In genomic region chr14:61561144-61561543, GRCh38 we compare ENCODE assay signal across 10 cellular contexts.
A peak's percentile ranks its signal among the peaks of the same experiment; 100 is the strongest.
DNase-seq lines count a peak whose midpoint lies in the region; ATAC-seq and TF ChIP-seq lines count a peak whose summit lies in the region.
"Had no signal": no experiment of that assay in that cellular context is flagged by ENCODE, and none has a peak within 500 bp of the region (broad histone marks: within the 10 kb centered on the region; RNA-seq: fewer than 3 reads in every experiment).

No MANE protein-coding gene starts in this region.

- 80% methylated on average over 1 of the region's 3 CpGs; no CpG with 5 or more reads in 1 of the 2 experiments for WGBS in mesodermal cell (ENCODE audit: insufficient coverage in 2 of 2), 2 experiments

- intact Hi-C loops in natural killer cell (cut with micrococcal nuclease) = no loop called here

- H3K27me3 Mint-ChIP-seq in natural killer cell treated with Interleukin-12 subunit alpha and Interleukin-12 subunit beta and Interleukin-15 and Interleukin-18, amount 100 ng/mL, for 72 hours = no peaks in the 10 kb centered on the region
- H3K27me3 Mint-ChIP-seq in natural killer cell (ENCODE audit: low read depth in 2 of 2) = no peaks in the 10 kb centered on the region
- no peaks in the 10 kb centered on the region for H3K27me3 Mint-ChIP-seq in chondrocyte (ENCODE audit: low read depth)

- H3K27ac ChIP-seq in mesodermal cell (ENCODE audit: low read depth, low read length, severe bottlenecking) = peak overlapping the region; percentile 97

- peak overlapping the region; percentile 89 for H3K4me3 Mint-ChIP-seq in natural killer cell treated with Interleukin-12 subunit alpha and Interleukin-12 subunit beta and Interleukin-15 and Interleukin-18, amount 100 ng/mL, for 72 hours
- H3K4me3 Mint-ChIP-seq in natural killer cell = no peak overlapping the region
- peak overlapping the region; percentile 18 for H3K4me3 Mint-ChIP-seq in chondrocyte (ENCODE audit: unreplicated experiment)
- H3K4me3 Mint-ChIP-seq: activated T-cell treated with anti-CD3 and anti-CD28 coated beads, Interleukin-2, amount 50 U/mL, for 4 hours had no signal

- H3K4me3 ChIP-seq in mesodermal cell (ENCODE audit: extremely low read depth, insufficient read depth, low read length, poor library complexity, severe bottlenecking) = no peak overlapping the region

- peaks cover 56% of the 10 kb centered on the region for H3K4me1 ChIP-seq in mesodermal cell (ENCODE audit: control insufficient read depth, insufficient read depth, low read length, poor library complexity, severe bottlenecking)

- H3K9me3 Mint-ChIP-seq in natural killer cell treated with Interleukin-12 subunit alpha and Interleukin-12 subunit beta and Interleukin-15 and Interleukin-18, amount 100 ng/mL, for 72 hours = no peaks in the 10 kb centered on the region
- H3K9me3 Mint-ChIP-seq in natural killer cell (no peaks in the 10 kb centered on the region), chondrocyte (ENCODE audit: low read depth) (peaks cover 5% of the 10 kb centered on the region)

- peak overlapping the region; percentile 99 to 100 for H3K27ac Mint-ChIP-seq in natural killer cell treated with Interleukin-12 subunit alpha and Interleukin-12 subunit beta and Interleukin-15 and Interleukin-18, amount 100 ng/mL, for 72 hours
- H3K27ac Mint-ChIP-seq in natural killer cell (no peak overlapping the region), chondrocyte (ENCODE audit: unreplicated experiment) (peak overlapping the region; percentile 97)

- H3K36me3 Mint-ChIP-seq in natural killer cell treated with Interleukin-12 subunit alpha and Interleukin-12 subunit beta and Interleukin-15 and Interleukin-18, amount 100 ng/mL, for 72 hours = peaks cover 8% of the 10 kb centered on the region
- H3K36me3 Mint-ChIP-seq in natural killer cell (no peaks in the 10 kb centered on the region), chondrocyte (ENCODE audit: low read depth) (no peaks in the 10 kb centered on the region)

- peaks cover 68 to 76% of the 10 kb centered on the region in 2 donors for H3K4me1 Mint-ChIP-seq in natural killer cell treated with Interleukin-12 subunit alpha and Interleukin-12 subunit beta and Interleukin-15 and Interleukin-18, amount 100 ng/mL, for 72 hours (ENCODE audit: low read depth in 2 of 2)
- H3K4me1 Mint-ChIP-seq in natural killer cell (peaks cover 18 to 23% of the 10 kb centered on the region in 2 donors), chondrocyte (ENCODE audit: low read depth) (peaks cover 90% of the 10 kb centered on the region)

- peaks cover 7% of the 10 kb centered on the region for H3K9me3 ChIP-seq in mesodermal cell (ENCODE audit: control insufficient read depth, low read length)

- no peak for ATAC-seq in natural killer cell treated with Interleukin-12 subunit alpha and Interleukin-12 subunit beta and Interleukin-15 and Interleukin-18, amount 100 ng/mL, for 72 hours
- ATAC-seq in natural killer cell = no peak
- ATAC-seq: activated T-cell treated with anti-CD3 and anti-CD28 coated beads, Interleukin-2, amount 50 U/mL, for 4 hours had no signal

- TF ChIP-seq CTCF in natural killer cell (IDR thresholded peaks at IDR 0.05) (no peak), chondrocyte (IDR thresholded peaks at IDR 0.05) (peak; percentile 71)

- no peaks in the 10 kb centered on the region for H3K36me3 ChIP-seq in mesodermal cell (ENCODE audit: control insufficient read depth, insufficient read depth, low read length)

- peak; percentile 13 for DNase-seq in natural killer cell treated with Interleukin-12 subunit alpha and Interleukin-12 subunit beta and Interleukin-15 and Interleukin-18, amount 100 ng/mL, for 72 hours (ENCODE audit: low spot score)
- DNase-seq in natural killer cell (no peak), chondrocyte (ENCODE audit: low spot score) (no peak), CD1c-positive myeloid dendritic cell (ENCODE audit: extremely low spot score) (no peak), activated gamma-delta T cell treated with Interleukin-2 at 50 U/mL for 16 hours (no peak), NOMO-1 (lab: John Stamatoyannopoulos, UW; ENCODE audit: unreplicated experiment in 2 of 2) (no peak)
- DNase-seq in activated naive CD4-positive, alpha-beta T cell (lab: John Stamatoyannopoulos, UW) = no peak
- DNase-seq: activated T-cell treated with anti-CD3 and anti-CD28 coated beads, Interleukin-2, amount 50 U/mL, for 4 hours; NCI-H2171 treated with DMSO at 0.1 percent for 48 hours had no signal

Comparison
In these comparisons a context has a peak if more than half of its experiments do, and no peak if none do; other contexts are left out.
1. H3K27ac Mint-ChIP-seq: peak in natural killer cell treated with Interleukin-12 subunit alpha and Interleukin-12 subunit beta and Interleukin-15 and Interleukin-18, amount 100 ng/mL, for 72 hours (2 of 2) and chondrocyte (single experiment); none in natural killer cell (0 of 2).